In genomic region chr1:239558559-239558958, GRCh38 we compare ENCODE assay signal across 1 cellular context.
TF ChIP-seq lines count a peak whose summit lies in the region.

No MANE protein-coding gene starts in this region.

TF ChIP-seq in A549, 52 proteins besides CTCF, POLR2A, EP300 and RAD21:
- TF ChIP-seq JUNB (IDR thresholded peaks at IDR 0.05) (peak; percentile 46; the same call in 1 of the 2 replicates), HOXB13 (CRISPR knock-in tag; IDR thresholded peaks at IDR 0.05; ENCODE audit: low read depth) (no peak), FOSL2 (IDR thresholded peaks at IDR 0.05) (no peak), FOSL2 (CRISPR knock-in tag; IDR thresholded peaks at IDR 0.05) (peak; percentile 61), MAFK (IDR thresholded peaks at IDR 0.05; ENCODE audit: partially characterized antibody) (peak; percentile 32)
